Comparison of ENCODE assay signal across 8 cellular contexts in the genomic region with DNA sequence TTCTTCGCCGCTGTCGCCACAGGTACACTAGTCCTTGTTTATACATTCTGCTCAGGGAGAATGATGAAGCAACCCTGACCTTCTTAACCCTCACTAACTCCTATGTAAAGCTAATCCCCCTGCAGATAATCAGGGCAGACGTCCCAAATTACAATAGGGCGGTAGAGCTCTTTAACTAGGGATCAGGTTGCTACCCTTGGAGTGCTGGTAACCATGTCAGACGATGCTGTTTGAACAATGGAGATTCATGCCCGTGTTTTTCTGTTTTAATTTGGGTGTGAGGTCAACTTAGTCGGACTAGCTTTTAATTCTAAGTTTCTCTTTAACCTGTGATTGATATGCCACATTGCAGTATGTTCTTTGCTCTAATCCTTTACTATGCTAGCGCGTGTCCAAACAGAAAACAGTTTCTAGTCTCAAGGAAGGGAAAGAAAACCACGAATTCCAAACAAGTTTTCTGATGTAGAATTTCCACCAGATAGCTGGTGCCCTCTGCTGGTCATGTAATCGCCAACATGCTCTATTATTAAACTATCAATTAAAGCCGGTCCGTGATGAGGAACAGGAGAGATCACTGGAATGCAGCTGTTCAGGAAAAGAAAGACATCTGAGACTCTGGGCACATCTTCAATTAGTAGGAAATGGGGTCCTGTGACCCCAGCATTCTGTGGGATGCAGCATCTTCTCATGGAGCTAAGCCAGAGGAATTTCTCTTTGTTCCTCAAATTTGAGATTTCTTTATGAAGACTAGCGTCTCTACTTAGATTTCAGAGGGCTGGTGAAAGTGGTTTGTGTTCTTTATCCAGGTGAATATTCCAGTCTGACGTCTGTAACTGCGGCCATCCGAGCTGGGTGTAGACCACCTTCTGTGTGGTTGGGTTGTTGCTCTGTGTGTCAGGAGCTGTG. TPM values are rescaled to one million over a fixed set of nuclear protein-coding genes. Genes with fewer than 3 reads are reported as not detected.
DNase-seq lines count a peak whose midpoint lies in the region; FAIRE-seq and TF ChIP-seq lines count a peak whose summit lies in the region.

No MANE protein-coding gene starts in this region.

- FAIRE-seq in HTR-8/SVneo (lab: Jason Lieb, UNC) (no peak), frontal cortex (lab: Jason Lieb, UNC) (peak; percentile 89)

- H3K36me3 Mint-ChIP-seq in CD8-positive, alpha-beta memory T cell = no peaks in the 10 kb centered on the region
- H3K36me3 Mint-ChIP-seq in activated naive CD4-positive, alpha-beta T cell treated with anti-CD3 and anti-CD28 coated beads for 36 hours (ENCODE audit: low read depth) = no peaks in the 10 kb centered on the region
- no peaks in the 10 kb centered on the region for H3K36me3 Mint-ChIP-seq in type B pancreatic cell

- no peak overlapping the region for H4K91ac ChIP-seq in neuronal stem cell (ENCODE audit: low read depth, low read length, poor library complexity)

- no peaks in the 10 kb centered on the region for H3K9me3 ChIP-seq in CD8-positive, alpha-beta memory T cell (ENCODE audit: low read length)
- H3K9me3 ChIP-seq in OCI-LY7 (ENCODE audit: low read length) = no peaks in the 10 kb centered on the region
- H3K9me3 ChIP-seq in neuronal stem cell (replicated peaks in 1 of 2; ENCODE audit: control insufficient read depth in 2 of 2, insufficient read depth in 1 of 2, low read depth in 1 of 2, low read length in 2 of 2) = no peaks in the 10 kb centered on the region

- H3K9ac ChIP-seq in neuronal stem cell (ENCODE audit: low read depth, low read length, poor library complexity) = no peak overlapping the region

- no peak overlapping the region for H3K27ac ChIP-seq in CD8-positive, alpha-beta memory T cell (ENCODE audit: low read depth, low read length)
- H3K27ac ChIP-seq in OCI-LY7 (ENCODE audit: low read depth, low read length, poor library complexity, severe bottlenecking) = no peak overlapping the region
- no peak overlapping the region for H3K27ac ChIP-seq in neuronal stem cell (replicated peaks; ENCODE audit: low read length)

- DNase-seq in CD8-positive, alpha-beta memory T cell = peak; percentile 11 to 64 (median 37)
- peak; percentile 41 for DNase-seq in HTR-8/SVneo (ENCODE audit: insufficient read length, low spot score)
- peak; percentile 48 for DNase-seq in OCI-LY7 (ENCODE audit: low spot score)
- DNase-seq in activated naive CD4-positive, alpha-beta T cell treated with anti-CD3 and anti-CD28 coated beads for 36 hours = peak; percentile 69
- no peak for DNase-seq in frontal cortex (ENCODE audit: low spot score in 2 of 2)
- DNase-seq in neuronal stem cell (ENCODE audit: low spot score) = peak; percentile 82
- no peak for DNase-seq in type B pancreatic cell (ENCODE audit: extremely low spot score, unreplicated experiment)
- no peak for DNase-seq in OCI-M2 (lab: John Stamatoyannopoulos, UW; ENCODE audit: unreplicated experiment)

- no CpG with 5 or more reads among the region's 18 CpGs for WGBS in neuronal stem cell (ENCODE audit: extremely low coverage in 2 of 2, insufficient read length in 2 of 2, insufficient replicate concordance in 1 of 2), 2 donors

- H3K27me3 Mint-ChIP-seq in CD8-positive, alpha-beta memory T cell = peaks cover 4 to 5% of the 10 kb centered on the region in 2 donors
- peaks cover 8% of the 10 kb centered on the region for H3K27me3 Mint-ChIP-seq in activated naive CD4-positive, alpha-beta T cell treated with anti-CD3 and anti-CD28 coated beads for 36 hours (ENCODE audit: low read depth)
- no peaks in the 10 kb centered on the region for H3K27me3 Mint-ChIP-seq in type B pancreatic cell

- H3K4me2 ChIP-seq in OCI-LY7 (ENCODE audit: low read length) = peak overlapping the region; percentile 45
- H3K4me2 ChIP-seq in neuronal stem cell (ENCODE audit: insufficient read depth, low read length, poor library complexity, severe bottlenecking) = peak overlapping the region; percentile 29

- peak overlapping the region in 2 of 8 donors; percentile 16 to 54 for H3K27ac Mint-ChIP-seq in CD8-positive, alpha-beta memory T cell
- no peak overlapping the region for H3K27ac Mint-ChIP-seq in activated naive CD4-positive, alpha-beta T cell treated with anti-CD3 and anti-CD28 coated beads for 36 hours
- peak overlapping the region; percentile 74 for H3K27ac Mint-ChIP-seq in type B pancreatic cell

- H4K20me1 ChIP-seq in OCI-LY7 (ENCODE audit: insufficient read depth, low read length) = no peaks in the 10 kb centered on the region

- intact Hi-C loops in OCI-LY7 (cut with micrococcal nuclease; ENCODE audit: unreplicated experiment) = loop anchor here (1.0 kb wide), 1 partner anchor 85 kb away; no protein-coding TSS in a partner anchor
- intact Hi-C loops in activated naive CD4-positive, alpha-beta T cell treated with anti-CD3 and anti-CD28 coated beads for 36 hours (cut with micrococcal nuclease) = loop anchor here (1.0 to 10.0 kb wide), 3 partner anchors 85 to 208 kb away; no protein-coding TSS in a partner anchor

- H3K4me1 Mint-ChIP-seq in CD8-positive, alpha-beta memory T cell = peaks cover 27 to 43% (median 39%) of the 10 kb centered on the region in 3 donors
- H3K4me1 Mint-ChIP-seq in activated naive CD4-positive, alpha-beta T cell treated with anti-CD3 and anti-CD28 coated beads for 36 hours (ENCODE audit: low read depth) = peaks cover 8% of the 10 kb centered on the region
- peaks cover 28% of the 10 kb centered on the region for H3K4me1 Mint-ChIP-seq in type B pancreatic cell (ENCODE audit: unreplicated experiment)

- POLR2A ChIA-PET in CD8-positive, alpha-beta memory T cell (lab: Charles Lee) = interaction anchor here (0.7 kb wide), 1 partner anchor 84 kb away, joined by 3 read pairs; no protein-coding TSS in a partner anchor
- POLR2A ChIA-PET in OCI-LY7 (lab: Charles Lee) = interaction anchor here (0.5 to 1.0 kb wide), 7 partner anchors 13 to 1362 kb away, joined by 3 to 5 read pairs (median 3); no protein-coding TSS in a partner anchor

- peak overlapping the region; percentile 40; the same call in 1 of the 2 replicates for H2AFZ ChIP-seq in OCI-LY7 (ENCODE audit: low read length)
- H2AFZ ChIP-seq in neuronal stem cell (ENCODE audit: low read length) = peak overlapping the region; percentile 68

- no peak overlapping the region for H3K23ac ChIP-seq in neuronal stem cell (ENCODE audit: low read depth, low read length, poor library complexity)

- no peaks in the 10 kb centered on the region for H3K79me1 ChIP-seq in neuronal stem cell (ENCODE audit: low read depth, low read length)

- no peaks in the 10 kb centered on the region for H3K36me3 ChIP-seq in CD8-positive, alpha-beta memory T cell (ENCODE audit: insufficient read depth, low read length)
- no peaks in the 10 kb centered on the region for H3K36me3 ChIP-seq in OCI-LY7 (ENCODE audit: insufficient read depth, low read length)
- H3K36me3 ChIP-seq in neuronal stem cell (replicated peaks in 1 of 2; ENCODE audit: control insufficient read depth in 2 of 2, insufficient read depth in 2 of 2, low read length in 2 of 2) = peaks cover 2 to 59% of the 10 kb centered on the region in 2 donors

- no TSS peak for BruUV-seq in OCI-LY7 (replicated peaks; lab: Mats Ljungman, UMichigan)

- no peak overlapping the region for H3K4ac ChIP-seq in neuronal stem cell (ENCODE audit: low read length)

- H3K4me3 Mint-ChIP-seq in CD8-positive, alpha-beta memory T cell = peak overlapping the region in 6 of 7 donors; percentile 33 to 71 (median 49)
- no peak overlapping the region for H3K4me3 Mint-ChIP-seq in activated naive CD4-positive, alpha-beta T cell treated with anti-CD3 and anti-CD28 coated beads for 36 hours
- H3K4me3 Mint-ChIP-seq in type B pancreatic cell = peak overlapping the region; percentile 85

- H2BK5ac ChIP-seq in neuronal stem cell (ENCODE audit: low read length) = no peak overlapping the region

- no peak overlapping the region for H4K8ac ChIP-seq in neuronal stem cell (ENCODE audit: low read depth, low read length)

- no peaks in the 10 kb centered on the region for H3K9me2 ChIP-seq in OCI-LY7 (ENCODE audit: insufficient read depth, low read length)

- no peak overlapping the region for H3K4me3 ChIP-seq in CD8-positive, alpha-beta memory T cell (ENCODE audit: low read length)
- no peak overlapping the region for H3K4me3 ChIP-seq in OCI-LY7 (ENCODE audit: low read depth, low read length, poor library complexity, severe bottlenecking)
- H3K4me3 ChIP-seq in neuronal stem cell (ENCODE audit: low read length in 2 of 2) = no peak overlapping the region

- no peak overlapping the region for H2BK12ac ChIP-seq in neuronal stem cell (ENCODE audit: low read length)

- no peak overlapping the region for H2BK120ac ChIP-seq in neuronal stem cell (ENCODE audit: low read depth, low read length)

- no peaks in the 10 kb centered on the region for H3K27me3 ChIP-seq in CD8-positive, alpha-beta memory T cell (ENCODE audit: insufficient read depth, low read length, poor library complexity, severe bottlenecking)
- H3K27me3 ChIP-seq in neuronal stem cell (ENCODE audit: control insufficient read depth in 3 of 3, insufficient read depth in 3 of 3, low read depth in 1 of 3, low read length in 3 of 3) = no peaks in the 10 kb centered on the region

- H3K79me2 ChIP-seq in OCI-LY7 (ENCODE audit: insufficient read depth, low read depth, low read length) = no peaks in the 10 kb centered on the region

- no peak overlapping the region for H2BK15ac ChIP-seq in neuronal stem cell (ENCODE audit: low read length)

- no peak overlapping the region for H2AK5ac ChIP-seq in neuronal stem cell (ENCODE audit: low read depth, low read length)

- peak; percentile 93 for TF ChIP-seq CTCF in OCI-LY7 (conservative IDR thresholded peaks at IDR 0.05; ENCODE audit: low read length)
- TF ChIP-seq CTCF in type B pancreatic cell (conservative IDR thresholded peaks at IDR 0.05) = peak; percentile 92

- CTCF ChIA-PET in CD8-positive, alpha-beta memory T cell (lab: Charles Lee) = interaction anchor here (0.9 to 9.0 kb wide), 20 partner anchors 9 to 195 kb away, joined by 3 to 214 read pairs (median 5); no protein-coding TSS in a partner anchor
- CTCF ChIA-PET in OCI-LY7 (lab: Charles Lee; ENCODE audit: unreplicated experiment) = interaction anchor here (0.8 to 3.2 kb wide), 3 partner anchors 12 to 84 kb away, joined by 3 to 33 read pairs (median 4); no protein-coding TSS in a partner anchor
- CTCF ChIA-PET in activated naive CD4-positive, alpha-beta T cell treated with anti-CD3 and anti-CD28 coated beads for 36 hours (lab: Charles Lee) = interaction anchor here (0.5 to 12.3 kb wide), 36 partner anchors 9 to 1443 kb away, joined by 3 to 368 read pairs (median 4); no protein-coding TSS in a partner anchor

- H3K4me1 ChIP-seq in CD8-positive, alpha-beta memory T cell (ENCODE audit: insufficient read depth, low read length) = peaks cover 4% of the 10 kb centered on the region
- no peaks in the 10 kb centered on the region for H3K4me1 ChIP-seq in OCI-LY7 (ENCODE audit: insufficient read depth, low read length, poor library complexity, severe bottlenecking)
- H3K4me1 ChIP-seq in neuronal stem cell (ENCODE audit: control insufficient read depth in 2 of 2, insufficient read depth in 1 of 2, low read depth in 1 of 2, low read length in 2 of 2) = peaks cover 2 to 9% of the 10 kb centered on the region in 2 donors

- no peak overlapping the region for H3K18ac ChIP-seq in neuronal stem cell (ENCODE audit: low read length)

- no peaks in the 10 kb centered on the region for H3K9me3 Mint-ChIP-seq in CD8-positive, alpha-beta memory T cell
- H3K9me3 Mint-ChIP-seq in activated naive CD4-positive, alpha-beta T cell treated with anti-CD3 and anti-CD28 coated beads for 36 hours = no peaks in the 10 kb centered on the region
- no peaks in the 10 kb centered on the region for H3K9me3 Mint-ChIP-seq in type B pancreatic cell

- no peak overlapping the region for H3K14ac ChIP-seq in neuronal stem cell (ENCODE audit: low read length)

RNA-seq across cellular contexts. Expression of a gene that starts 18.3 kb away (rescaled TPM):
- total RNA-seq in CD8-positive, alpha-beta memory T cell = 10 to 100 TPM; 27.3 to 32.5 TPM
- 41.7 TPM for polyA plus RNA-seq in CD8-positive, alpha-beta memory T cell
- total RNA-seq in OCI-LY7 (2014; rRNA removed; shearing (Covaris generic)) = 24.4 and 34.9 TPM in 2 replicates
- total RNA-seq in OCI-LY7 (2022) (30.5 and 31.6 TPM in 2 replicates), frontal cortex (28.9 TPM), type B pancreatic cell (ENCODE audit: low replicate concordance) (82.4 and 94.8 TPM in 2 replicates)
- total RNA-seq in activated naive CD4-positive, alpha-beta T cell treated with anti-CD3 and anti-CD28 coated beads for 36 hours = 10 to 100 TPM; 16.7 to 19.4 TPM
- 65.5 TPM for polyA plus RNA-seq in neuronal stem cell (2013, experiment 1 of 2)
- 63.0 TPM for polyA plus RNA-seq in neuronal stem cell (2013, experiment 2 of 2)

RNA-seq across cellular contexts. Expression of a gene that starts 31.3 kb away (rescaled TPM):
- 1 to 10 TPM; 4.7 TPM for total RNA-seq in CD8-positive, alpha-beta memory T cell
- polyA plus RNA-seq in CD8-positive, alpha-beta memory T cell = 6.3 TPM
- total RNA-seq in OCI-LY7 (2014; rRNA removed; shearing (Covaris generic)) = 9.0 and 12.0 TPM in 2 replicates
- 13.1 and 15.9 TPM in 2 replicates for total RNA-seq in OCI-LY7 (2022)
- 1 to 10 TPM; 2.9 to 3.1 TPM for total RNA-seq in activated naive CD4-positive, alpha-beta T cell treated with anti-CD3 and anti-CD28 coated beads for 36 hours
- 3.7 TPM for total RNA-seq in frontal cortex
- polyA plus RNA-seq in neuronal stem cell (2013, experiment 1 of 2) = 5.7 TPM
- polyA plus RNA-seq in neuronal stem cell (2013, experiment 2 of 2) = 6.0 TPM
- 4.5 and 7.1 TPM in 2 replicates for total RNA-seq in type B pancreatic cell (ENCODE audit: low replicate concordance)

Comparison
In these comparisons a context has a peak if more than half of its experiments do, and no peak if none do; other contexts are left out.
1. DNase-seq: peak in CD8-positive, alpha-beta memory T cell (5 of 5), HTR-8/SVneo (single experiment), OCI-LY7 (single experiment), activated naive CD4-positive, alpha-beta T cell treated with anti-CD3 and anti-CD28 coated beads for 36 hours (single experiment) and neuronal stem cell (single experiment); none in frontal cortex (0 of 2), type B pancreatic cell (single experiment) and OCI-M2 (single experiment).